18 cellular contexts compared by ENCODE assay signal in the genomic region with DNA sequence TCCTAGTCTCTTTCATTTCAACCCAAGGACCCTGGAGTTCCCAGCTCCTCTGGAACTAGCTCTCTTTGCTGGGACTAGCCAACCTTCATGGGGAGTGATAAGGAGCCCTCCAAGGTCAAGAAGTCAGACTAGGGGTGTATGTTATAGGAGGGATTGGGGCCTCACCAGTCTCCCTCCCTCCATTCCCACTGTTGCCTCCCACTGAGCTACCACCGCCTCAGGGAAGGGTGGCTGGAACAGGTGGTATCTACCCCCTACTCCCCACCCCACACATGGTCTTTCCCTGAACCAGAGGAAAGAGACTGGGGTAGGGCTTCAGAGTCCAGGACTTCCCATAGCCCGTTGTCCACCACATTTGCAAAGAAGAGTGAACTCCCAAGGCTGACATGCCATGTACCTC. TPM values are rescaled to one million over a fixed set of nuclear protein-coding genes. Genes with fewer than 3 reads are reported as not detected.
DNase-seq lines count a peak whose midpoint lies in the region; ATAC-seq, FAIRE-seq and TF ChIP-seq lines count a peak whose summit lies in the region.
"Had no signal": no experiment of that assay in that cellular context is flagged by ENCODE, and none has a peak within 500 bp of the region (broad histone marks: within the 10 kb centered on the region; RNA-seq: fewer than 3 reads in every experiment).

No MANE protein-coding gene starts in this region.

- no peak for TF ChIP-seq POLR2A in gastroesophageal sphincter (IDR thresholded peaks at IDR 0.05)
- no peak for TF ChIP-seq POLR2A in upper lobe of left lung (IDR thresholded peaks at IDR 0.05)

- FAIRE-seq in pancreas (lab: Jason Lieb, UNC): no peak

- intact Hi-C loops in pancreas (cut with DNase I): no loop called here

- peaks cover 0 to 22% (median 6%) of the 10 kb centered on the region in 3 donors for H3K4me1 ChIP-seq in gastroesophageal sphincter
- H3K4me1 ChIP-seq in pancreas: peaks cover 18 to 29% (median 28%) of the 10 kb centered on the region in 3 donors
- H3K4me1 ChIP-seq in upper lobe of left lung: peaks cover 17 to 36% (median 25%) of the 10 kb centered on the region in 4 donors
- H3K4me1 ChIP-seq: BE2C had no signal

- WGBS in gastroesophageal sphincter (ENCODE audit: low coverage in 1 of 2), 2 donors: 50% methylated on average over 1 of the region's 2 CpGs; no CpG with 5 or more reads in 1 of the 2 donors
- 22 to 44% methylated on average over 2 of the region's 2 CpGs for WGBS in pancreas, 2 donors
- 67 to 79% methylated on average over 2 of the region's 2 CpGs for WGBS in upper lobe of left lung, 2 donors

- H3K36me3 ChIP-seq in gastroesophageal sphincter (no peaks in the 10 kb centered on the region), pancreas (peaks cover 0 to 10% (median 0%) of the 10 kb centered on the region in 3 donors), upper lobe of left lung (peaks cover 0 to 8% (median 0%) of the 10 kb centered on the region in 4 donors)
- H3K36me3 ChIP-seq: BE2C, neutrophil had no signal

- peak overlapping the region; percentile 92 for H3K27ac ChIP-seq in angular gyrus (ENCODE audit: low read depth, low read length)
- peak overlapping the region in 3 of 4 donors; percentile 5 to 52 (median 31) for H3K27ac ChIP-seq in gastroesophageal sphincter
- H3K27ac ChIP-seq in pancreas: peak overlapping the region; percentile 11 to 97 (median 60)
- peak overlapping the region in 3 of 4 donors; percentile 86 to 94 (median 89) for H3K27ac ChIP-seq in upper lobe of left lung
- H3K27ac ChIP-seq: neutrophil had no signal

- ATAC-seq in gastroesophageal sphincter (no peak), pancreas (no peak), upper lobe of left lung (ENCODE audit: low FRiP score in 2 of 2) (no peak), HG02870 (IDR thresholded peaks at IDR 0.05; ENCODE audit: unreplicated experiment) (no peak)
- ATAC-seq: activated naive CD8-positive, alpha-beta T cell treated with anti-CD3 and anti-CD28 coated beads, Interleukin-2, amount 50 U/mL, for 24 hours; activated T-helper 17 cell treated with anti-CD3 and anti-CD28 coated beads, Interleukin-2, amount 50 U/mL, for 72 hours; right cardiac atrium; stimulated activated naive CD8-positive, alpha-beta T cell treated with anti-CD3 and anti-CD28 coated beads, Interleukin-15, amount 100 ng/mL, for 72 hours had no signal

- H3K4me3 ChIP-seq in gastroesophageal sphincter: peak overlapping the region in 1 of 2 donors; percentile 58
- peak overlapping the region in 2 of 4 donors; percentile 86 to 91 for H3K4me3 ChIP-seq in pancreas
- peak overlapping the region in 2 of 4 donors; percentile 71 to 73 for H3K4me3 ChIP-seq in upper lobe of left lung

- H3K27me3 ChIP-seq in gastroesophageal sphincter (peaks cover 22% of the 10 kb centered on the region), pancreas (no peaks in the 10 kb centered on the region), upper lobe of left lung (peaks cover 0 to 9% (median 7%) of the 10 kb centered on the region in 4 donors)

- H3K9me3 ChIP-seq in gastroesophageal sphincter: no peaks in the 10 kb centered on the region
- no peaks in the 10 kb centered on the region for H3K9me3 ChIP-seq in pancreas
- no peaks in the 10 kb centered on the region for H3K9me3 ChIP-seq in upper lobe of left lung
- H3K9me3 ChIP-seq: BE2C, neutrophil had no signal

- TF ChIP-seq EP300 in gastroesophageal sphincter (IDR thresholded peaks at IDR 0.05): no peak
- TF ChIP-seq EP300 in upper lobe of left lung (IDR thresholded peaks at IDR 0.05): no peak

- TF ChIP-seq CTCF in gastroesophageal sphincter (IDR thresholded peaks at IDR 0.05): no peak
- no peak for TF ChIP-seq CTCF in pancreas (IDR thresholded peaks at IDR 0.05)
- no peak for TF ChIP-seq CTCF in upper lobe of left lung (IDR thresholded peaks at IDR 0.05)

- DNase-seq in pancreas (no peak), upper lobe of left lung (no peak), cortex of kidney (lab: John Stamatoyannopoulos, UW) (no peak), NCI-H345 treated with DMSO at 0.1 percent for 48 hours (lab: John Stamatoyannopoulos, UW; ENCODE audit: unreplicated experiment) (no peak)
- DNase-seq: activated CD4-positive, alpha-beta T cell treated with anti-CD3 and anti-CD28 coated beads for 1 hour; activated naive CD8-positive, alpha-beta T cell treated with anti-CD3 and anti-CD28 coated beads, Interleukin-2, amount 50 U/mL, for 24 hours; BE2C; GDM1; NCI-H2171; NCI-H748 treated with DMSO at 0.1 percent for 48 hours; stimulated activated naive CD8-positive, alpha-beta T cell treated with anti-CD3 and anti-CD28 coated beads, Interleukin-15, amount 100 ng/mL, for 72 hours; T-helper 9 cell had no signal

RNA-seq across cellular contexts. Expression of gene ERBB3, which starts 2.4 kb away (rescaled TPM):
- total RNA-seq in gastroesophageal sphincter: 10 to 100 TPM; 17.3 to 41.1 (median 22.3) TPM
- total RNA-seq in pancreas: 100 to 1,000 TPM in 1 of 6 donors, 10 to 100 TPM in 5; 29.5 to 106 (median 50.7) TPM
- 10 to 100 TPM; 35.1 to 50.1 TPM for polyA plus RNA-seq in pancreas
- 100 to 1,000 TPM in 3 of 6 donors, 10 to 100 TPM in 3; 56.8 to 171 (median 101) TPM for total RNA-seq in upper lobe of left lung

RNA-seq across cellular contexts. Expression of gene PA2G4, which starts 22.0 kb away (rescaled TPM):
- 100 to 1,000 TPM in 3 of 4 donors, 10 to 100 TPM in 1; 99.4 to 115 (median 110) TPM for total RNA-seq in gastroesophageal sphincter
- 10 to 100 TPM; 30.1 to 59.8 (median 42.7) TPM for total RNA-seq in pancreas
- polyA plus RNA-seq in pancreas: 10 to 100 TPM; 38.2 to 43.5 TPM
- total RNA-seq in upper lobe of left lung: 100 to 1,000 TPM in 1 of 6 donors, 10 to 100 TPM in 5; 36.7 to 103 (median 70.7) TPM

RNA-seq across cellular contexts. Expression of gene RPL41, which starts 34.1 kb away (rescaled TPM):
- total RNA-seq in gastroesophageal sphincter (1,000 to 10,000 TPM; 1,487 to 4,346 (median 2,874) TPM), pancreas (1,000 to 10,000 TPM; 2,275 to 3,960 (median 2,741) TPM), upper lobe of left lung (1,000 to 10,000 TPM; 1,377 to 3,349 (median 3,110) TPM)
- polyA plus RNA-seq in pancreas: 1,000 to 10,000 TPM; 1,821 to 3,381 TPM

RNA-seq across cellular contexts. Expression of gene ZC3H10, which starts 35.7 kb away (rescaled TPM):
- total RNA-seq in gastroesophageal sphincter (1 to 10 TPM; 5.0 to 7.4 (median 5.8) TPM), pancreas (1 to 10 TPM; 2.6 to 4.1 (median 3.2) TPM), upper lobe of left lung (10 to 100 TPM in 2 of 6 donors, 1 to 10 TPM in 4; 2.1 to 22.0 (median 6.4) TPM)
- 1 to 10 TPM; 1.9 to 3.0 TPM for polyA plus RNA-seq in pancreas

RNA-seq across cellular contexts. Expression of gene RPS26, which starts 40.7 kb away (rescaled TPM):
- 1,000 to 10,000 TPM in 2 of 4 donors, 100 to 1,000 TPM in 2; 295 to 1,263 (median 759) TPM for total RNA-seq in gastroesophageal sphincter
- total RNA-seq in pancreas: 10 to 100 TPM; 13.8 to 37.2 (median 27.5) TPM
- polyA plus RNA-seq in pancreas: 100 to 1,000 TPM; 438 to 593 TPM
- 100 to 1,000 TPM in 3 of 6 donors, 10 to 100 TPM in 3; 15.3 to 570 (median 150) TPM for total RNA-seq in upper lobe of left lung

Comparison
In these comparisons a context has a peak if more than half of its experiments do, and no peak if none do; other contexts are left out.
1. H3K27ac ChIP-seq: peak in every context shown above with its lines; median percentile 92 in angular gyrus; 89 in upper lobe of left lung; 60 in pancreas; 31 in gastroesophageal sphincter.